8 cellular contexts compared by ENCODE assay signal in genomic region chr1:156504821-156505678, GRCh38. TPM values are rescaled to one million over a fixed set of nuclear protein-coding genes. Genes with fewer than 3 reads are reported as not detected.
DNase-seq lines count a peak whose midpoint lies in the region; ATAC-seq and TF ChIP-seq lines count a peak whose summit lies in the region.

No MANE protein-coding gene starts in this region.

- H3K9ac ChIP-seq in duodenal mucosa (ENCODE audit: low read depth in 1 of 2, low read length in 2 of 2): peak overlapping the region; percentile 70 to 82

- intact Hi-C loops in lower leg skin (cut with DNase I; ENCODE audit: low total_unique reads): loop anchor here (5.0 kb wide), 1 partner anchor 43 kb away; no protein-coding TSS in a partner anchor

- H3K36me3 ChIP-seq in duodenal mucosa (ENCODE audit: control insufficient read depth in 1 of 2, insufficient read depth in 2 of 2, low read length in 2 of 2): no peaks in the 10 kb centered on the region

- H3K27ac Mint-ChIP-seq in activated CD4-positive, alpha-beta memory T cell treated with anti-CD3 and anti-CD28 coated beads, Interleukin-2, amount 10 ng/mL, durations not matched to agents 7 days and 5 days: peak overlapping the region; percentile 97

- ATAC-seq in GM19324 (IDR thresholded peaks at IDR 0.05; ENCODE audit: low FRiP score, unreplicated experiment): peak; percentile 48

- H3K4me3 ChIP-seq in HL-60 (replicated peaks; ENCODE audit: insufficient read depth, low read length) (no peak overlapping the region), duodenal mucosa (ENCODE audit: low read depth in 1 of 2, low read length in 2 of 2) (peak overlapping the region; percentile 19 to 59), lower leg skin (ENCODE audit: low read depth, poor library complexity, severe bottlenecking) (no peak overlapping the region)

- H3K9me3 ChIP-seq in duodenal mucosa (ENCODE audit: control insufficient read depth in 1 of 2, low read length in 2 of 2): no peaks in the 10 kb centered on the region

- peaks cover 51 to 56% of the 10 kb centered on the region in 2 donors for H3K4me1 ChIP-seq in duodenal mucosa (ENCODE audit: control insufficient read depth in 1 of 2, insufficient read depth in 2 of 2, low read length in 2 of 2)

- H3K4me3 Mint-ChIP-seq in activated CD4-positive, alpha-beta memory T cell treated with anti-CD3 and anti-CD28 coated beads, Interleukin-2, amount 10 ng/mL, durations not matched to agents 7 days and 5 days: peak overlapping the region; percentile 64

- peaks cover 6% of the 10 kb centered on the region for H3K36me3 Mint-ChIP-seq in activated CD4-positive, alpha-beta memory T cell treated with anti-CD3 and anti-CD28 coated beads, Interleukin-2, amount 10 ng/mL, durations not matched to agents 7 days and 5 days (ENCODE audit: low read depth)

- WGBS in lower leg skin, 2 donors: 3% methylated on average over 43 to 45 of the region's 45 CpGs

- peaks cover 75% of the 10 kb centered on the region for H3K4me1 Mint-ChIP-seq in activated CD4-positive, alpha-beta memory T cell treated with anti-CD3 and anti-CD28 coated beads, Interleukin-2, amount 10 ng/mL, durations not matched to agents 7 days and 5 days

- H3K27me3 ChIP-seq in HL-60 (ENCODE audit: insufficient read depth, poor library complexity, severe bottlenecking) (no peaks in the 10 kb centered on the region), duodenal mucosa (ENCODE audit: control insufficient read depth in 1 of 2, insufficient read depth in 2 of 2, low read length in 2 of 2) (no peaks in the 10 kb centered on the region)

- H3K27ac ChIP-seq in HL-60 (replicated peaks) (peak overlapping the region; percentile 100), duodenal mucosa (ENCODE audit: low read depth, low read length) (peak overlapping the region; percentile 99)

- TF ChIP-seq POLR2A in lower leg skin (IDR thresholded peaks at IDR 0.05): no peak

- no peak for TF ChIP-seq CTCF in HL-60 (IDR thresholded peaks at IDR 0.05; ENCODE audit: insufficient read depth, low read length)
- no peak for TF ChIP-seq CTCF in lower leg skin (IDR thresholded peaks at IDR 0.05)

- H3K27me3 Mint-ChIP-seq in activated CD4-positive, alpha-beta memory T cell treated with anti-CD3 and anti-CD28 coated beads, Interleukin-2, amount 10 ng/mL, durations not matched to agents 7 days and 5 days: no peaks in the 10 kb centered on the region

- no peaks in the 10 kb centered on the region for H3K9me3 Mint-ChIP-seq in activated CD4-positive, alpha-beta memory T cell treated with anti-CD3 and anti-CD28 coated beads, Interleukin-2, amount 10 ng/mL, durations not matched to agents 7 days and 5 days

- DNase-seq in Ammon's horn (ENCODE audit: low spot score): peak; percentile 100
- peak; percentile 99 to 100 for DNase-seq in HL-60 (ENCODE audit: low read depth in 1 of 2, low spot score in 1 of 2)
- DNase-seq in NCI-H82 treated with DMSO at 0.1 percent for 48 hours (lab: John Stamatoyannopoulos, UW; ENCODE audit: unreplicated experiment): peak; percentile 96
- DNase-seq in activated CD4-positive, alpha-beta memory T cell treated with anti-CD3 and anti-CD28 coated beads, Interleukin-2, amount 10 ng/mL, durations not matched to agents 7 days and 5 days: peak; percentile 98
- DNase-seq in lower leg skin (ENCODE audit: low spot score in 2 of 2): peak; percentile 99 to 100
- DNase-seq in stimulated activated CD4-positive, alpha-beta T cell treated with anti-CD3 and anti-CD28 coated beads, Interleukin-4, amount 100 ng/mL, for 24 hours: peak; percentile 97

- CTCF ChIA-PET in activated CD4-positive, alpha-beta memory T cell treated with anti-CD3 and anti-CD28 coated beads, Interleukin-2, amount 10 ng/mL, durations not matched to agents 7 days and 5 days (lab: Charles Lee): interaction anchor here (0.7 to 2.4 kb wide), 11 partner anchors 13 to 156 kb away, joined by 3 to 16 read pairs (median 3); no protein-coding TSS in a partner anchor

- POLR2A ChIA-PET in activated CD4-positive, alpha-beta memory T cell treated with anti-CD3 and anti-CD28 coated beads, Interleukin-2, amount 10 ng/mL, durations not matched to agents 7 days and 5 days (lab: Charles Lee): interaction anchor here (0.6 to 11.0 kb wide), 18 partner anchors 10 to 572 kb away, joined by 3 to 286 read pairs (median 4); partner anchors contain the start of genes HDGF, ISG20L2, METTL25B and NAXE

RNA-seq across cellular contexts. Expression of gene MEF2D, which starts 4.5 kb away (rescaled TPM):
- 10 to 100 TPM; 49.5 to 52.1 TPM for total RNA-seq in activated CD4-positive, alpha-beta memory T cell treated with anti-CD3 and anti-CD28 coated beads, Interleukin-2, amount 10 ng/mL, durations not matched to agents 7 days and 5 days
- 10 to 100 TPM; 32.1 to 67.3 (median 55.6) TPM for total RNA-seq in lower leg skin

Comparison
In these comparisons a context has a peak if more than half of its experiments do, and no peak if none do; other contexts are left out.
1. H3K4me3 ChIP-seq: peak in duodenal mucosa (2 of 2); none in HL-60 (single experiment) and lower leg skin (single experiment).
2. Peak in every context shown above with its lines, with median percentiles within 50 percentile points of each other: DNase-seq.